Comparison of ENCODE assay signal across 8 cellular contexts in genomic region chr15:38817427-38818155, GRCh38.
DNase-seq lines count a peak whose midpoint lies in the region; ATAC-seq and TF ChIP-seq lines count a peak whose summit lies in the region.

No MANE protein-coding gene starts in this region.

- WGBS in upper lobe of left lung, 2 donors = 13 to 18% methylated on average over 11 to 12 of the region's 12 CpGs

- TF ChIP-seq CTCF in upper lobe of left lung (IDR thresholded peaks at IDR 0.05) = peak; percentile 94 to 98 (median 95)

- no peak for TF ChIP-seq POLR2A in upper lobe of left lung (IDR thresholded peaks at IDR 0.05)

- H3K4me3 ChIP-seq in upper lobe of left lung = no peak overlapping the region

- peaks cover 0 to 6% (median 4%) of the 10 kb centered on the region in 4 donors for H3K4me1 ChIP-seq in upper lobe of left lung

- no peaks in the 10 kb centered on the region for H3K9me3 ChIP-seq in upper lobe of left lung

- H3K36me3 ChIP-seq in upper lobe of left lung = no peaks in the 10 kb centered on the region

- ATAC-seq in GM21529 (IDR thresholded peaks at IDR 0.05; ENCODE audit: unreplicated experiment) (peak; percentile 89), upper lobe of left lung (ENCODE audit: low FRiP score in 2 of 2) (peak; percentile 92 to 94)

- TF ChIP-seq EP300 in upper lobe of left lung (IDR thresholded peaks at IDR 0.05) = no peak

- no peak overlapping the region for H3K27ac ChIP-seq in upper lobe of left lung

- DNase-seq in ELR (ENCODE audit: low read depth) (peak; percentile 65), HUDEP-2 (lab: John Stamatoyannopoulos, UW; ENCODE audit: unreplicated experiment in 76 of 76) (peak in 63 of 76 experiments; percentile 1 to 76 (median 42)), SHP77 treated with DMSO at 0.1 percent for 48 hours (lab: John Stamatoyannopoulos, UW) (peak; percentile 23), glomerular endothelial cell (ENCODE audit: extremely low read depth, low read depth, low spot score) (peak; percentile 44), pons (ENCODE audit: low spot score) (peak; percentile 62), upper lobe of left lung (peak; percentile 85 to 95)
- peak; percentile 73 for DNase-seq in activated gamma-delta T cell treated with anti-CD3 and anti-CD28 coated beads, Interleukin-2, amount 50 U/mL, for 16 hours (ENCODE audit: low read depth)

- H3K27me3 ChIP-seq in upper lobe of left lung = no peaks in the 10 kb centered on the region

Comparison
In these comparisons a context has a peak if more than half of its experiments do, and no peak if none do; other contexts are left out.
1. DNase-seq: peak in every context shown above with its lines; median percentile 90 in upper lobe of left lung; 73 in activated gamma-delta T cell treated with anti-CD3 and anti-CD28 coated beads, Interleukin-2, amount 50 U/mL, for 16 hours; 65 in ELR; 62 in pons; 44 in glomerular endothelial cell; 42 in HUDEP-2; 23 in SHP77 treated with DMSO at 0.1 percent for 48 hours.